ENCODE assay signal across 1 cellular context in the genomic region with DNA sequence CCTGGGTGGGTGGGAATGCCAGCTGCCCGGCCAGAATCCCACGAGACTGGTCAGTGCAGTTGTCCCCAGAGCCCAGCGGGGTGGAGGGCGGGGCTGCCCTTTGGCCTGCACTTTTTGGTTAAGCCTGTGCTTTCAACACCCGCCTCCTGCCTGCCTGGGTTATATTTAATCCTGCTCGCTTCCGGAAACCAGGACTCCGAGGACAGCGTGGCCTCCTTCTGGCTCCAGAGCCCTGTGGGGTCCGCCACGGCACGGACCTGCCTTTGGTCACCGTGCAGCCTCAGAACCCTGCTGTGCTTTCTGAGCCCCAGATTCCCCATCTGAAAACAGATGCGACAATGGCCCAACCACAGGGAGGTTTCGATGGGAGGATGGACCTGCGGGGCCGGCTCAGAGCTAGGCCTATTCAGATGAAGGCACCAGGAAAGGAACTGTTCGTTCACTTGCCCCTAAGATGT.
TF ChIP-seq lines count a peak whose summit lies in the region.

No MANE protein-coding gene starts in this region.

TF ChIP-seq in HepG2, 621 proteins besides CTCF, POLR2A, EP300 and RAD21 (continued from another document and continues in another):
- TF ChIP-seq, protein P1, sequence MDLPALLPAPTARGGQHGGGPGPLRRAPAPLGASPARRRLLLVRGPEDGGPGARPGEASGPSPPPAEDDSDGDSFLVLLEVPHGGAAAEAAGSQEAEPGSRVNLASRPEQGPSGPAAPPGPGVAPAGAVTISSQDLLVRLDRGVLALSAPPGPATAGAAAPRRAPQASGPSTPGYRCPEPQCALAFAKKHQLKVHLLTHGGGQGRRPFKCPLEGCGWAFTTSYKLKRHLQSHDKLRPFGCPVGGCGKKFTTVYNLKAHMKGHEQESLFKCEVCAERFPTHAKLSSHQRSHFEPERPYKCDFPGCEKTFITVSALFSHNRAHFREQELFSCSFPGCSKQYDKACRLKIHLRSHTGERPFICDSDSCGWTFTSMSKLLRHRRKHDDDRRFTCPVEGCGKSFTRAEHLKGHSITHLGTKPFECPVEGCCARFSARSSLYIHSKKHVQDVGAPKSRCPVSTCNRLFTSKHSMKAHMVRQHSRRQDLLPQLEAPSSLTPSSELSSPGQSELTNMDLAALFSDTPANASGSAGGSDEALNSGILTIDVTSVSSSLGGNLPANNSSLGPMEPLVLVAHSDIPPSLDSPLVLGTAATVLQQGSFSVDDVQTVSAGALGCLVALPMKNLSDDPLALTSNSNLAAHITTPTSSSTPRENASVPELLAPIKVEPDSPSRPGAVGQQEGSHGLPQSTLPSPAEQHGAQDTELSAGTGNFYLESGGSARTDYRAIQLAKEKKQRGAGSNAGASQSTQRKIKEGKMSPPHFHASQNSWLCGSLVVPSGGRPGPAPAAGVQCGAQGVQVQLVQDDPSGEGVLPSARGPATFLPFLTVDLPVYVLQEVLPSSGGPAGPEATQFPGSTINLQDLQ (CRISPR knock-in tag; IDR thresholded peaks at IDR 0.05), result peak; percentile 59; the same call in 1 of the 2 replicates
- TF ChIP-seq, protein P2, sequence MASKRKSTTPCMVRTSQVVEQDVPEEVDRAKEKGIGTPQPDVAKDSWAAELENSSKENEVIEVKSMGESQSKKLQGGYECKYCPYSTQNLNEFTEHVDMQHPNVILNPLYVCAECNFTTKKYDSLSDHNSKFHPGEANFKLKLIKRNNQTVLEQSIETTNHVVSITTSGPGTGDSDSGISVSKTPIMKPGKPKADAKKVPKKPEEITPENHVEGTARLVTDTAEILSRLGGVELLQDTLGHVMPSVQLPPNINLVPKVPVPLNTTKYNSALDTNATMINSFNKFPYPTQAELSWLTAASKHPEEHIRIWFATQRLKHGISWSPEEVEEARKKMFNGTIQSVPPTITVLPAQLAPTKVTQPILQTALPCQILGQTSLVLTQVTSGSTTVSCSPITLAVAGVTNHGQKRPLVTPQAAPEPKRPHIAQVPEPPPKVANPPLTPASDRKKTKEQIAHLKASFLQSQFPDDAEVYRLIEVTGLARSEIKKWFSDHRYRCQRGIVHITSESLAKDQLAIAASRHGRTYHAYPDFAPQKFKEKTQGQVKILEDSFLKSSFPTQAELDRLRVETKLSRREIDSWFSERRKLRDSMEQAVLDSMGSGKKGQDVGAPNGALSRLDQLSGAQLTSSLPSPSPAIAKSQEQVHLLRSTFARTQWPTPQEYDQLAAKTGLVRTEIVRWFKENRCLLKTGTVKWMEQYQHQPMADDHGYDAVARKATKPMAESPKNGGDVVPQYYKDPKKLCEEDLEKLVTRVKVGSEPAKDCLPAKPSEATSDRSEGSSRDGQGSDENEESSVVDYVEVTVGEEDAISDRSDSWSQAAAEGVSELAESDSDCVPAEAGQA (IDR thresholded peaks at IDR 0.05; ENCODE audit: low read depth), result no peak
- TF ChIP-seq, protein P2 (CRISPR knock-in tag; IDR thresholded peaks at IDR 0.05; ENCODE audit: borderline replicate concordance), result no peak
- TF ChIP-seq, protein P3, sequence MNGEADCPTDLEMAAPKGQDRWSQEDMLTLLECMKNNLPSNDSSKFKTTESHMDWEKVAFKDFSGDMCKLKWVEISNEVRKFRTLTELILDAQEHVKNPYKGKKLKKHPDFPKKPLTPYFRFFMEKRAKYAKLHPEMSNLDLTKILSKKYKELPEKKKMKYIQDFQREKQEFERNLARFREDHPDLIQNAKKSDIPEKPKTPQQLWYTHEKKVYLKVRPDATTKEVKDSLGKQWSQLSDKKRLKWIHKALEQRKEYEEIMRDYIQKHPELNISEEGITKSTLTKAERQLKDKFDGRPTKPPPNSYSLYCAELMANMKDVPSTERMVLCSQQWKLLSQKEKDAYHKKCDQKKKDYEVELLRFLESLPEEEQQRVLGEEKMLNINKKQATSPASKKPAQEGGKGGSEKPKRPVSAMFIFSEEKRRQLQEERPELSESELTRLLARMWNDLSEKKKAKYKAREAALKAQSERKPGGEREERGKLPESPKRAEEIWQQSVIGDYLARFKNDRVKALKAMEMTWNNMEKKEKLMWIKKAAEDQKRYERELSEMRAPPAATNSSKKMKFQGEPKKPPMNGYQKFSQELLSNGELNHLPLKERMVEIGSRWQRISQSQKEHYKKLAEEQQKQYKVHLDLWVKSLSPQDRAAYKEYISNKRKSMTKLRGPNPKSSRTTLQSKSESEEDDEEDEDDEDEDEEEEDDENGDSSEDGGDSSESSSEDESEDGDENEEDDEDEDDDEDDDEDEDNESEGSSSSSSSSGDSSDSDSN (CRISPR knock-in tag; IDR thresholded peaks at IDR 0.05), result peak; percentile 79
- TF ChIP-seq JARID2 (CRISPR knock-in tag; IDR thresholded peaks at IDR 0.05; ENCODE audit: insufficient replicate concordance) (no peak), ARNT2 (CRISPR knock-in tag; IDR thresholded peaks at IDR 0.05; ENCODE audit: low read depth) (no peak; the same call in 1 of the 2 replicates), ZBTB8A (CRISPR knock-in tag; IDR thresholded peaks at IDR 0.05; ENCODE audit: borderline replicate concordance, low read depth) (no peak), HOXA9 (CRISPR knock-in tag; IDR thresholded peaks at IDR 0.05; ENCODE audit: borderline replicate concordance) (no peak), ZSCAN22 (CRISPR knock-in tag; IDR thresholded peaks at IDR 0.05) (no peak), ZNF761 (CRISPR knock-in tag; conservative IDR thresholded peaks at IDR 0.05) (no peak), ZNF703 (CRISPR knock-in tag; IDR thresholded peaks at IDR 0.05; ENCODE audit: borderline replicate concordance) (0 out of 2 replicates have a peak, but pooled peaks have one; percentile 41), ZFYVE20 (CRISPR knock-in tag; IDR thresholded peaks at IDR 0.05; ENCODE audit: borderline replicate concordance, low read depth) (no peak), SP4 (CRISPR knock-in tag; IDR thresholded peaks at IDR 0.05) (no peak; the same call in 1 of the 2 replicates), ZEB1 (IDR thresholded peaks at IDR 0.05; ENCODE audit: insufficient replicate concordance, low read depth) (no peak), FOXO1 (CRISPR knock-in tag; IDR thresholded peaks at IDR 0.05) (peak; percentile 44; the same call in 1 of the 2 replicates), JDP2 (CRISPR knock-in tag; IDR thresholded peaks at IDR 0.05; ENCODE audit: borderline replicate concordance) (no peak), ZNF619 (CRISPR knock-in tag; IDR thresholded peaks at IDR 0.05) (peak; percentile 53; the same call in 1 of the 2 replicates), ZNF550 (CRISPR knock-in tag; IDR thresholded peaks at IDR 0.05; ENCODE audit: borderline replicate concordance) (no peak), FOXA3 (CRISPR knock-in tag; IDR thresholded peaks at IDR 0.05) (peak; percentile 42; the same call in 1 of the 2 replicates), HNRNPH1 (optimal IDR thresholded peaks at IDR 0.05; ENCODE audit: low read depth, low read length) (no peak), MAF1 (CRISPR knock-in tag; IDR thresholded peaks at IDR 0.05; ENCODE audit: borderline replicate concordance) (peak; percentile 47; the same call in 1 of the 2 replicates)
- TF ChIP-seq, protein P4, sequence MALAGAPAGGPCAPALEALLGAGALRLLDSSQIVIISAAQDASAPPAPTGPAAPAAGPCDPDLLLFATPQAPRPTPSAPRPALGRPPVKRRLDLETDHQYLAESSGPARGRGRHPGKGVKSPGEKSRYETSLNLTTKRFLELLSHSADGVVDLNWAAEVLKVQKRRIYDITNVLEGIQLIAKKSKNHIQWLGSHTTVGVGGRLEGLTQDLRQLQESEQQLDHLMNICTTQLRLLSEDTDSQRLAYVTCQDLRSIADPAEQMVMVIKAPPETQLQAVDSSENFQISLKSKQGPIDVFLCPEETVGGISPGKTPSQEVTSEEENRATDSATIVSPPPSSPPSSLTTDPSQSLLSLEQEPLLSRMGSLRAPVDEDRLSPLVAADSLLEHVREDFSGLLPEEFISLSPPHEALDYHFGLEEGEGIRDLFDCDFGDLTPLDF (CRISPR knock-in tag; IDR thresholded peaks at IDR 0.05), result peak; percentile 22; the same call in 1 of the 2 replicates
- TF ChIP-seq, protein P5, sequence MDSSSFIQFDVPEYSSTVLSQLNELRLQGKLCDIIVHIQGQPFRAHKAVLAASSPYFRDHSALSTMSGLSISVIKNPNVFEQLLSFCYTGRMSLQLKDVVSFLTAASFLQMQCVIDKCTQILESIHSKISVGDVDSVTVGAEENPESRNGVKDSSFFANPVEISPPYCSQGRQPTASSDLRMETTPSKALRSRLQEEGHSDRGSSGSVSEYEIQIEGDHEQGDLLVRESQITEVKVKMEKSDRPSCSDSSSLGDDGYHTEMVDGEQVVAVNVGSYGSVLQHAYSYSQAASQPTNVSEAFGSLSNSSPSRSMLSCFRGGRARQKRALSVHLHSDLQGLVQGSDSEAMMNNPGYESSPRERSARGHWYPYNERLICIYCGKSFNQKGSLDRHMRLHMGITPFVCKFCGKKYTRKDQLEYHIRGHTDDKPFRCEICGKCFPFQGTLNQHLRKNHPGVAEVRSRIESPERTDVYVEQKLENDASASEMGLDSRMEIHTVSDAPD (CRISPR knock-in tag; IDR thresholded peaks at IDR 0.05), result peak; percentile 74; the same call in 1 of the 2 replicates
- TF ChIP-seq, protein P6, sequence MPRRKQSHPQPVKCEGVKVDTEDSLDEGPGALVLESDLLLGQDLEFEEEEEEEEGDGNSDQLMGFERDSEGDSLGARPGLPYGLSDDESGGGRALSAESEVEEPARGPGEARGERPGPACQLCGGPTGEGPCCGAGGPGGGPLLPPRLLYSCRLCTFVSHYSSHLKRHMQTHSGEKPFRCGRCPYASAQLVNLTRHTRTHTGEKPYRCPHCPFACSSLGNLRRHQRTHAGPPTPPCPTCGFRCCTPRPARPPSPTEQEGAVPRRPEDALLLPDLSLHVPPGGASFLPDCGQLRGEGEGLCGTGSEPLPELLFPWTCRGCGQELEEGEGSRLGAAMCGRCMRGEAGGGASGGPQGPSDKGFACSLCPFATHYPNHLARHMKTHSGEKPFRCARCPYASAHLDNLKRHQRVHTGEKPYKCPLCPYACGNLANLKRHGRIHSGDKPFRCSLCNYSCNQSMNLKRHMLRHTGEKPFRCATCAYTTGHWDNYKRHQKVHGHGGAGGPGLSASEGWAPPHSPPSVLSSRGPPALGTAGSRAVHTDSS (CRISPR knock-in tag; conservative IDR thresholded peaks at IDR 0.05), result no peak
- TF ChIP-seq, protein P7, sequence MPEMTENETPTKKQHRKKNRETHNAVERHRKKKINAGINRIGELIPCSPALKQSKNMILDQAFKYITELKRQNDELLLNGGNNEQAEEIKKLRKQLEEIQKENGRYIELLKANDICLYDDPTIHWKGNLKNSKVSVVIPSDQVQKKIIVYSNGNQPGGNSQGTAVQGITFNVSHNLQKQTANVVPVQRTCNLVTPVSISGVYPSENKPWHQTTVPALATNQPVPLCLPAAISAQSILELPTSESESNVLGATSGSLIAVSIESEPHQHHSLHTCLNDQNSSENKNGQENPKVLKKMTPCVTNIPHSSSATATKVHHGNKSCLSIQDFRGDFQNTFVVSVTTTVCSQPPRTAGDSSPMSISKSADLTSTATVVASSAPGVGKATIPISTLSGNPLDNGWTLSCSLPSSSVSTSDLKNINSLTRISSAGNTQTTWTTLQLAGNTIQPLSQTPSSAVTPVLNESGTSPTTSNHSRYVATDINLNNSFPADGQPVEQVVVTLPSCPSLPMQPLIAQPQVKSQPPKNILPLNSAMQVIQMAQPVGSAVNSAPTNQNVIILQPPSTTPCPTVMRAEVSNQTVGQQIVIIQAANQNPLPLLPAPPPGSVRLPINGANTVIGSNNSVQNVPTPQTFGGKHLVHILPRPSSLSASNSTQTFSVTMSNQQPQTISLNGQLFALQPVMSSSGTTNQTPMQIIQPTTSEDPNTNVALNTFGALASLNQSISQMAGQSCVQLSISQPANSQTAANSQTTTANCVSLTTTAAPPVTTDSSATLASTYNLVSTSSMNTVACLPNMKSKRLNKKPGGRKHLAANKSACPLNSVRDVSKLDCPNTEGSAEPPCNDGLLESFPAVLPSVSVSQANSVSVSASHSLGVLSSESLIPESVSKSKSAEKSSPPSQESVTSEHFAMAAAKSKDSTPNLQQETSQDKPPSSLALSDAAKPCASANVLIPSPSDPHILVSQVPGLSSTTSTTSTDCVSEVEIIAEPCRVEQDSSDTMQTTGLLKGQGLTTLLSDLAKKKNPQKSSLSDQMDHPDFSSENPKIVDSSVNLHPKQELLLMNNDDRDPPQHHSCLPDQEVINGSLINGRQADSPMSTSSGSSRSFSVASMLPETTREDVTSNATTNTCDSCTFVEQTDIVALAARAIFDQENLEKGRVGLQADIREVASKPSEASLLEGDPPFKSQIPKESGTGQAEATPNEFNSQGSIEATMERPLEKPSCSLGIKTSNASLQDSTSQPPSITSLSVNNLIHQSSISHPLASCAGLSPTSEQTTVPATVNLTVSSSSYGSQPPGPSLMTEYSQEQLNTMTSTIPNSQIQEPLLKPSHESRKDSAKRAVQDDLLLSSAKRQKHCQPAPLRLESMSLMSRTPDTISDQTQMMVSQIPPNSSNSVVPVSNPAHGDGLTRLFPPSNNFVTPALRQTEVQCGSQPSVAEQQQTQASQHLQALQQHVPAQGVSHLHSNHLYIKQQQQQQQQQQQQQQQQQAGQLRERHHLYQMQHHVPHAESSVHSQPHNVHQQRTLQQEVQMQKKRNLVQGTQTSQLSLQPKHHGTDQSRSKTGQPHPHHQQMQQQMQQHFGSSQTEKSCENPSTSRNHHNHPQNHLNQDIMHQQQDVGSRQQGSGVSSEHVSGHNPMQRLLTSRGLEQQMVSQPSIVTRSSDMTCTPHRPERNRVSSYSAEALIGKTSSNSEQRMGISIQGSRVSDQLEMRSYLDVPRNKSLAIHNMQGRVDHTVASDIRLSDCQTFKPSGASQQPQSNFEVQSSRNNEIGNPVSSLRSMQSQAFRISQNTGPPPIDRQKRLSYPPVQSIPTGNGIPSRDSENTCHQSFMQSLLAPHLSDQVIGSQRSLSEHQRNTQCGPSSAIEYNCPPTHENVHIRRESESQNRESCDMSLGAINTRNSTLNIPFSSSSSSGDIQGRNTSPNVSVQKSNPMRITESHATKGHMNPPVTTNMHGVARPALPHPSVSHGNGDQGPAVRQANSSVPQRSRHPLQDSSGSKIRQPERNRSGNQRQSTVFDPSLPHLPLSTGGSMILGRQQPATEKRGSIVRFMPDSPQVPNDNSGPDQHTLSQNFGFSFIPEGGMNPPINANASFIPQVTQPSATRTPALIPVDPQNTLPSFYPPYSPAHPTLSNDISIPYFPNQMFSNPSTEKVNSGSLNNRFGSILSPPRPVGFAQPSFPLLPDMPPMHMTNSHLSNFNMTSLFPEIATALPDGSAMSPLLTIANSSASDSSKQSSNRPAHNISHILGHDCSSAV (CRISPR knock-in tag; IDR thresholded peaks at IDR 0.05; ENCODE audit: borderline replicate concordance), result no peak
